8 cellular contexts compared by ENCODE assay signal in genomic region chr3:112973325-112974177, GRCh38. TPM values are rescaled to one million over a fixed set of nuclear protein-coding genes. Genes with fewer than 3 reads are reported as not detected.
DNase-seq lines count a peak whose midpoint lies in the region; ATAC-seq, FAIRE-seq and TF ChIP-seq lines count a peak whose summit lies in the region.

No MANE protein-coding gene starts in this region.

- DNase-seq in endothelial cell of umbilical vein (ENCODE audit: low read depth, low spot score) = no peak
- no peak for DNase-seq in KG1 (lab: John Stamatoyannopoulos, UW)
- DNase-seq in sigmoid colon = no peak
- no peak for DNase-seq in HuH-7 (ENCODE audit: low spot score)

- H3K9me3 ChIP-seq in OCI-LY3 (ENCODE audit: insufficient read depth, low read length) (no peaks in the 10 kb centered on the region), endothelial cell of umbilical vein (replicated peaks; ENCODE audit: control insufficient read depth, insufficient read depth, low read length) (no peaks in the 10 kb centered on the region), sigmoid colon (no peaks in the 10 kb centered on the region)

- H3K4me1 ChIP-seq in OCI-LY3 (ENCODE audit: low read length) (peaks cover 85% of the 10 kb centered on the region), endothelial cell of umbilical vein (ENCODE audit: control insufficient read depth, extremely low read depth, insufficient read depth, low read length) (no peaks in the 10 kb centered on the region), urinary bladder (ENCODE audit: insufficient read depth) (no peaks in the 10 kb centered on the region), sigmoid colon (no peaks in the 10 kb centered on the region)

- H3K79me2 ChIP-seq in OCI-LY3 (ENCODE audit: low read length) (peaks cover 67% of the 10 kb centered on the region), endothelial cell of umbilical vein (ENCODE audit: control insufficient read depth, insufficient read depth, low read length) (no peaks in the 10 kb centered on the region)

- no peak for TF ChIP-seq EP300 in sigmoid colon (IDR thresholded peaks at IDR 0.05)

- TF ChIP-seq CTCF in OCI-LY3 (IDR thresholded peaks at IDR 0.05; ENCODE audit: low read depth, low read length) (no peak), endothelial cell of umbilical vein (IDR thresholded peaks at IDR 0.05; ENCODE audit: extremely low read depth in 1 of 2, insufficient read depth in 1 of 2, low read depth in 1 of 2, low read length in 2 of 2) (no peak), sigmoid colon (IDR thresholded peaks at IDR 0.05) (no peak)

- H3K4me2 ChIP-seq in OCI-LY3 (ENCODE audit: low read length) = peak overlapping the region; percentile 77
- H3K4me2 ChIP-seq in endothelial cell of umbilical vein (ENCODE audit: insufficient read depth, low read length) = no peak overlapping the region

- 56% methylated on average over 5 of the region's 5 CpGs for WGBS in urinary bladder
- 59 to 66% methylated on average over 5 of the region's 5 CpGs for WGBS in sigmoid colon, 2 donors

- H2AFZ ChIP-seq in OCI-LY3 (ENCODE audit: low read depth, low read length) (no peak overlapping the region), endothelial cell of umbilical vein (ENCODE audit: low read depth, low read length) (no peak overlapping the region)

- ATAC-seq in GM18868 (IDR thresholded peaks at IDR 0.05; ENCODE audit: unreplicated experiment) (peak; percentile 87), HG02642 (IDR thresholded peaks at IDR 0.05; ENCODE audit: poor library complexity, unreplicated experiment) (peak; percentile 93)

- peak; percentile 50 for FAIRE-seq in endothelial cell of umbilical vein (lab: Jason Lieb, UNC)

- H3K9me1 ChIP-seq in endothelial cell of umbilical vein (replicated peaks; ENCODE audit: control insufficient read depth, extremely low read depth, insufficient read depth, low read length) = no peaks in the 10 kb centered on the region

- dilution Hi-C loops in endothelial cell of umbilical vein (cut with MboI; ENCODE audit: extremely low pct_ligation_motif_present, low sequenced_read_pairs) = no loop called here

- TF ChIP-seq POLR2A in endothelial cell of umbilical vein (IDR thresholded peaks at IDR 0.05; ENCODE audit: low read depth, low read length) = no peak
- no peak for TF ChIP-seq POLR2A in sigmoid colon (IDR thresholded peaks at IDR 0.05)

- H3K4me3 ChIP-seq in OCI-LY3 (ENCODE audit: low read length) = peak overlapping the region; percentile 80
- H3K4me3 ChIP-seq in endothelial cell of umbilical vein (replicated peaks in 1 of 3; ENCODE audit: insufficient read depth in 1 of 3, low read depth in 1 of 3, low read length in 3 of 3) = no peak overlapping the region
- H3K4me3 ChIP-seq in urinary bladder (ENCODE audit: low read depth, low read length) = peak overlapping the region; percentile 11
- peak overlapping the region in 1 of 4 donors; percentile 20 for H3K4me3 ChIP-seq in sigmoid colon

- H3K27me3 ChIP-seq in OCI-LY3 (ENCODE audit: low read depth, low read length) (no peaks in the 10 kb centered on the region), endothelial cell of umbilical vein (ENCODE audit: control insufficient read depth in 2 of 2, insufficient read depth in 2 of 2, low read length in 2 of 2) (peaks cover 9 to 31% of the 10 kb centered on the region in 2 experiments), sigmoid colon (no peaks in the 10 kb centered on the region)

- H4K20me1 ChIP-seq in OCI-LY3 (ENCODE audit: insufficient read depth, low read length) = peaks cover 4% of the 10 kb centered on the region; the same call in 1 of the 2 replicates
- H4K20me1 ChIP-seq in endothelial cell of umbilical vein (replicated peaks; ENCODE audit: control insufficient read depth, extremely low read depth, insufficient read depth, low read length) = no peaks in the 10 kb centered on the region

- H3K9ac ChIP-seq in OCI-LY3 (ENCODE audit: low read length) = peak overlapping the region; percentile 90
- no peak overlapping the region for H3K9ac ChIP-seq in endothelial cell of umbilical vein (replicated peaks; ENCODE audit: extremely low read depth, insufficient read depth, low read length)

- POLR2A ChIA-PET in endothelial cell of umbilical vein (lab: Charles Lee) = no interaction called here

- peak overlapping the region; percentile 95 for H3K27ac ChIP-seq in OCI-LY3 (ENCODE audit: low read length)
- H3K27ac ChIP-seq in endothelial cell of umbilical vein (ENCODE audit: insufficient read depth, low read depth, low read length) = no peak overlapping the region
- H3K27ac ChIP-seq in urinary bladder (ENCODE audit: low read depth) = no peak overlapping the region
- no peak overlapping the region for H3K27ac ChIP-seq in sigmoid colon

- CTCF ChIA-PET in endothelial cell of umbilical vein (lab: Charles Lee) = interaction anchor here (1.1 to 4.0 kb wide), 2 partner anchors 13 to 239 kb away, joined by 3 to 22 read pairs; no protein-coding TSS in a partner anchor

- intact Hi-C loops in endothelial cell of umbilical vein (cut with micrococcal nuclease) = no loop called here
- intact Hi-C loops in sigmoid colon (cut with DNase I) = no loop called here

- no peaks in the 10 kb centered on the region for H3K36me3 ChIP-seq in OCI-LY3 (replicated peaks; ENCODE audit: low read depth, low read length)
- no peaks in the 10 kb centered on the region for H3K36me3 ChIP-seq in endothelial cell of umbilical vein (ENCODE audit: control insufficient read depth in 2 of 2, extremely low read depth in 1 of 2, insufficient read depth in 2 of 2, low read length in 2 of 2)
- H3K36me3 ChIP-seq in urinary bladder (ENCODE audit: insufficient read depth) = no peaks in the 10 kb centered on the region
- no peaks in the 10 kb centered on the region for H3K36me3 ChIP-seq in sigmoid colon

- BruUV-seq in endothelial cell of umbilical vein (replicated peaks; lab: Mats Ljungman, UMichigan) = no TSS peak

TF ChIP-seq in endothelial cell of umbilical vein, 7 proteins besides CTCF, POLR2A, EP300 and RAD21:
- TF ChIP-seq JUN (IDR thresholded peaks at IDR 0.05; ENCODE audit: borderline replicate concordance, insufficient read depth, insufficient read length, low read depth) (no peak), MAX (IDR thresholded peaks at IDR 0.05; ENCODE audit: insufficient read depth, insufficient read length) (no peak)

RNA-seq across cellular contexts. Expression of gene CD200R1, which starts 1.4 kb away (rescaled TPM):
- not detected in 2 replicates for total RNA-seq in endothelial cell of umbilical vein
- polyA plus RNA-seq in endothelial cell of umbilical vein = not detected in 2 replicates
- polyA plus RNA-seq in endothelial cell of umbilical vein (2011; cell fraction: cytosol; rRNA removed) = not detected in 2 replicates
- 0.14 TPM in 1 of 2 replicates, not detected in the other for polyA plus RNA-seq in endothelial cell of umbilical vein (2011; cell fraction: nucleus; rRNA removed)
- not detected in 2 replicates for polyA plus RNA-seq in endothelial cell of umbilical vein (2012)
- not detected in 2 replicates for polyA minus RNA-seq in endothelial cell of umbilical vein
- polyA minus RNA-seq in endothelial cell of umbilical vein (2011; cell fraction: cytosol; rRNA and poly(A)+ RNA removed) = not detected
- not detected in 2 replicates for polyA minus RNA-seq in endothelial cell of umbilical vein (2011; cell fraction: nucleus; rRNA and poly(A)+ RNA removed)
- 7.5 TPM for total RNA-seq in urinary bladder
- 1.1 TPM for polyA plus RNA-seq in urinary bladder
- total RNA-seq in sigmoid colon = 1 to 10 TPM in 3 of 4 donors, not detected in 1; 1.4 to 5.0 (median 2.5) TPM
- polyA plus RNA-seq in sigmoid colon = under 1 TPM; 0.60 to 0.92 (median 0.83) TPM

RNA-seq across cellular contexts. Expression of gene GTPBP8, which starts 17.2 kb away (rescaled TPM):
- total RNA-seq in endothelial cell of umbilical vein = 13.7 and 15.4 TPM in 2 replicates
- polyA plus RNA-seq in endothelial cell of umbilical vein = 20.2 and 23.6 TPM in 2 replicates
- polyA plus RNA-seq in endothelial cell of umbilical vein (2011; cell fraction: cytosol; rRNA removed) = 15.5 and 20.2 TPM in 2 replicates
- 11.7 and 13.3 TPM in 2 replicates for polyA plus RNA-seq in endothelial cell of umbilical vein (2011; cell fraction: nucleus; rRNA removed)
- polyA plus RNA-seq in endothelial cell of umbilical vein (2012) = 10.7 and 18.4 TPM in 2 replicates
- polyA minus RNA-seq in endothelial cell of umbilical vein = 9.6 and 14.3 TPM in 2 replicates
- polyA minus RNA-seq in endothelial cell of umbilical vein (2011; cell fraction: cytosol; rRNA and poly(A)+ RNA removed) = 22.9 TPM
- 15.3 and 18.8 TPM in 2 replicates for polyA minus RNA-seq in endothelial cell of umbilical vein (2011; cell fraction: nucleus; rRNA and poly(A)+ RNA removed)
- 25.3 TPM for total RNA-seq in urinary bladder
- polyA plus RNA-seq in urinary bladder = 15.4 TPM
- total RNA-seq in sigmoid colon = 10 to 100 TPM; 20.4 to 38.2 (median 32.8) TPM
- 10 to 100 TPM; 11.3 to 20.6 (median 16.8) TPM for polyA plus RNA-seq in sigmoid colon

Comparison
In these comparisons a context has a peak if more than half of its experiments do, and no peak if none do; other contexts are left out.
1. H3K4me3 ChIP-seq: peak in OCI-LY3 (single experiment) and urinary bladder (single experiment); none in endothelial cell of umbilical vein (0 of 3).